Comparison of ENCODE assay signal across 10 cellular contexts in the genomic region with DNA sequence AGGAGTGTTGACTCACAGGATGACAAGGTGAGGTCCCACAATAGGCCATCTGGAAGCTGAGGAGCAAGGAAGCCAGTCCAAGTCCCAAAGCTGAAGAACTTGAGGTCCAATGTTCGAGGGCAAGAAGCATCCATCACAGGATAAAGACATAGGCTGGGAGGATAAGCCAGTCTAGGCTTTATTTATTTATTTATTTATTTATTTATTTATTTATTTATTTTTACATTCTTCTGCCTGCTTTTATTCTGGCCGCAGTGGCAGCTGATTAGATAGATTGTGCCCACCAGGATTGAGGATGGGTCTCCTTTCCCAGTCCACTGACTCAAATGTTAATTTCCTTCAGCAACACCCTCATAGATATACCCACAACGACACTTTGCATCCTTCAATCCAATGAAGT.
"Had no signal": no experiment of that assay in that cellular context is flagged by ENCODE, and none has a peak within 500 bp of the region (broad histone marks: within the 10 kb centered on the region; RNA-seq: fewer than 3 reads in every experiment).

No MANE protein-coding gene starts in this region.

- H3K4me2 ChIP-seq: GM23338 had no signal

- H3K4me3 Mint-ChIP-seq: GM23338, H9, HFFc6 had no signal

- H3K4me3 ChIP-seq: GM23338, K562 had no signal

- DNase-seq: H9, HCEC 1CT, HFFc6, IMR-90, KG1 had no signal

- FAIRE-seq: H1, H54, HTR-8/SVneo, K562 had no signal

- H3K9me3 Mint-ChIP-seq: HFFc6 had no signal

- ATAC-seq: GM23338, K562 had no signal

- H3K27ac Mint-ChIP-seq: GM23338, H9, HFFc6 had no signal
